ENCODE assay signal across 34 cellular contexts in the genomic region with DNA sequence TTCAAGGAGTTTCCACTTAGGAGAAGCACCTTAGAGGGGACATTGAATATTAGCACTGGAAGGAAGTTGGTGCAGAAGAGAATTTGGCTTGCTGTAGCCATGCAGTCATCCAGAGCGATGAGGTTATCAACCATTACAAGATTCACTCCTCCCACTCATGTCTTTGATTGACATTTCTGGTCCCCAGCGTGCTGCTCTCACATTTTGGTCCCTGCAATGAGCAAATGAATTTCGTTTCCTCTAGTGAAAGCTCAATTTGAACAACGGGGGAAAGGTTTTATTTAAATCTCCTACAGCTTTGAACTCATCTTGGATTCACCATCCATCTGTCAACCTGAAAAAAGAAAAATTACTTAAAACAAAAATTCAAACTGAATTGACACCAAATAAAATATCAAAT.
"Had no signal": no experiment of that assay in that cellular context is flagged by ENCODE, and none has a peak within 500 bp of the region (broad histone marks: within the 10 kb centered on the region; RNA-seq: fewer than 3 reads in every experiment).

No MANE protein-coding gene starts in this region.

- H3K9me3 ChIP-seq: adrenal gland, body of pancreas, breast epithelium had no signal

- DNase-seq: activated B cell treated with CpG ODN at 0.5 μM for 24 hours; activated CD4-positive, alpha-beta memory T cell treated with anti-CD3 and anti-CD28 coated beads for 36 hours; activated CD4-positive, alpha-beta T cell treated with anti-CD3 and anti-CD28 coated beads for 4 hours; activated CD4-positive, alpha-beta T cell treated with anti-CD3 and anti-CD28 coated beads, Interleukin-2, amount 10 ng/mL, durations not matched to agents 24 days and 14 days; activated CD4-positive, alpha-beta T cell treated with anti-CD3 and anti-CD28 coated beads, Interleukin-2, amount 50 U/mL, for 1 hour; activated CD4-positive, alpha-beta T cell treated with anti-CD3 and anti-CD28 coated beads, Interleukin-2, amount 50 U/mL, for 4 hours; activated CD4-positive, CD25-positive, alpha-beta regulatory T cell treated with anti-CD3 and anti-CD28 coated beads, Interleukin-2, amount 50 U/mL, for 72 hours; activated CD8-positive, alpha-beta memory T cell treated with anti-CD3 and anti-CD28 coated beads, Interleukin-2, amount 50 U/mL, for 4 hours; activated CD8-positive, alpha-beta T cell treated with anti-CD3 and anti-CD28 coated beads for 36 hours; activated effector memory CD4-positive, alpha-beta T cell treated with anti-CD3 and anti-CD28 coated beads, Interleukin-2, amount 50 U/mL, for 16 hours; activated gamma-delta T cell treated with Interleukin-2 at 50 U/mL for 16 hours; activated naive CD4-positive, alpha-beta T cell; activated naive CD4-positive, alpha-beta T cell treated with anti-CD3 and anti-CD28 coated beads for 36 hours; activated naive CD4-positive, alpha-beta T cell treated with anti-CD3 and anti-CD28 coated beads, Interleukin-2, amount 50 U/mL, for 16 hours; activated naive CD8-positive, alpha-beta T cell treated with anti-CD3 and anti-CD28 coated beads for 36 hours; activated T-cell treated with anti-CD3 and anti-CD28 coated beads for 4 hours; activated T-cell treated with anti-CD3 and anti-CD28 coated beads, Interleukin-2, amount 50 U/mL, for 1 hour; activated T-cell treated with anti-CD3 and anti-CD28 coated beads, Interleukin-2, amount 50 U/mL, for 4 hours; activated T-cell treated with anti-CD3 and anti-CD28 coated beads, Interleukin-2, amount 50 U/mL, for 72 hours; adrenal gland; amniotic stem cell; aorta; body of pancreas; brain microvascular endothelial cell; central memory CD4-positive, alpha-beta T cell; T-helper 1 cell; T-helper 2 cell; T-helper 9 cell had no signal

- H3K27me3 ChIP-seq: adrenal gland, body of pancreas, brain microvascular endothelial cell, breast epithelium had no signal

- H3K4me1 ChIP-seq: adrenal gland, body of pancreas, breast epithelium had no signal

- FAIRE-seq: astrocyte, TTC549 had no signal

- ATAC-seq: activated CD8-positive, alpha-beta T cell treated with anti-CD3 and anti-CD28 coated beads for 36 hours; activated naive CD4-positive, alpha-beta T cell treated with anti-CD3 and anti-CD28 coated beads, Interleukin-2, amount 50 U/mL, for 72 hours; activated T-cell treated with anti-CD3 and anti-CD28 coated beads, Interleukin-2, amount 50 U/mL, for 4 hours; activated T-cell treated with anti-CD3 and anti-CD28 coated beads, Interleukin-2, amount 50 U/mL, for 72 hours; activated T-helper 17 cell treated with anti-CD3 and anti-CD28 coated beads, Interleukin-2, amount 50 U/mL, for 72 hours; body of pancreas had no signal

- H3K27ac ChIP-seq: adrenal gland, body of pancreas, brain microvascular endothelial cell, breast epithelium, VCaP had no signal

- H3K36me3 ChIP-seq: adrenal gland, brain microvascular endothelial cell, breast epithelium had no signal

- H3K4me3 ChIP-seq: adrenal gland, body of pancreas, breast epithelium had no signal
